Comparison of ENCODE assay signal across 25 cellular contexts in the genomic region with DNA sequence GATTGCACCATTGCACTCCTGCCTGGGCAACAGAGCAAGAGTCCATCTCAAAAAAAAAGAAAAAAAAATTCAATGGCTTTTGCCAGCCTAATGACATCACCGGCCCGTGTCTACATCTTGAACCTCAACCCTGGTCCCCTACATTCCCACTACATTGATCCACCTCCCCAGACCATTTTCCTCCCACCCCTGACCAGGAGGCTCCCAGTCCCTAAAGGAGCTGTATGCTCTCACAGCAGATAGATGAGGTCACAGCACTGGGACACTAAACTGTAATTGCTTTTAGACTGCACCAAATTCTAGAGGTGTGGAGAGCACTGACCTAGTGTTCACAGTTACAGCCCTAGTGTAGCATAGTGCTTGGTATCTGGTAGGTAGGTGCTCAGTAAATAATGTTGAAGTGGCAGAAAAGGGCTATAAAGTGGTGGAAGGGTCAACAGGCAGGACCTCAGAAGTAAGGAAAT. TPM values are rescaled to one million over a fixed set of nuclear protein-coding genes. Genes with fewer than 3 reads are reported as not detected.
DNase-seq lines count a peak whose midpoint lies in the region; ATAC-seq, FAIRE-seq and TF ChIP-seq lines count a peak whose summit lies in the region.
"Had no signal": no experiment of that assay in that cellular context is flagged by ENCODE, and none has a peak within 500 bp of the region (broad histone marks: within the 10 kb centered on the region; RNA-seq: fewer than 3 reads in every experiment).

No MANE protein-coding gene starts in this region.

- no peaks in the 10 kb centered on the region for H3K9me3 Mint-ChIP-seq in CD4-positive, CD25-positive, alpha-beta regulatory T cell
- no peaks in the 10 kb centered on the region for H3K9me3 Mint-ChIP-seq in activated CD8-positive, alpha-beta T cell treated with anti-CD3 and anti-CD28 coated beads, Interleukin-2, amount 10 ng/mL, durations not matched to agents 7 days and 5 days (ENCODE audit: insufficient read depth)
- H3K9me3 Mint-ChIP-seq in mesothelial cell of epicardium, result no peaks in the 10 kb centered on the region
- H3K9me3 Mint-ChIP-seq: activated naive CD4-positive, alpha-beta T cell treated with anti-CD3 and anti-CD28 coated beads, Interleukin-2, amount 50 U/mL, for 72 hours; immature natural killer cell had no signal

- H3K27ac Mint-ChIP-seq in CD4-positive, CD25-positive, alpha-beta regulatory T cell, result peak overlapping the region in 2 of 3 donors; percentile 8 to 31
- peak overlapping the region; percentile 70 for H3K27ac Mint-ChIP-seq in activated CD8-positive, alpha-beta T cell treated with anti-CD3 and anti-CD28 coated beads, Interleukin-2, amount 10 ng/mL, durations not matched to agents 7 days and 5 days
- peak overlapping the region; percentile 32 for H3K27ac Mint-ChIP-seq in mesothelial cell of epicardium

- no peak overlapping the region for H3K4me3 ChIP-seq in CD4-positive, CD25-positive, alpha-beta regulatory T cell (ENCODE audit: low read depth, low read length)
- H3K4me3 ChIP-seq in coronary artery, result no peak overlapping the region
- H3K4me3 ChIP-seq: mucosa of descending colon, prostate gland, SJSA1, uterus had no signal

- H3K36me3 Mint-ChIP-seq in CD4-positive, CD25-positive, alpha-beta regulatory T cell, result peaks cover 27% of the 10 kb centered on the region
- peaks cover 46% of the 10 kb centered on the region for H3K36me3 Mint-ChIP-seq in activated CD8-positive, alpha-beta T cell treated with anti-CD3 and anti-CD28 coated beads, Interleukin-2, amount 10 ng/mL, durations not matched to agents 7 days and 5 days (ENCODE audit: low read depth)
- peaks cover 21% of the 10 kb centered on the region for H3K36me3 Mint-ChIP-seq in mesothelial cell of epicardium

- H3K4me1 ChIP-seq in CD4-positive, CD25-positive, alpha-beta regulatory T cell (ENCODE audit: control insufficient read depth, insufficient read depth, low read length, poor library complexity, severe bottlenecking), result peaks cover 7% of the 10 kb centered on the region
- H3K4me1 ChIP-seq: prostate gland had no signal

- no peak overlapping the region for H3K27ac ChIP-seq in CD4-positive, CD25-positive, alpha-beta regulatory T cell (ENCODE audit: insufficient read depth, low read length, poor library complexity, severe bottlenecking)
- no peak overlapping the region for H3K27ac ChIP-seq in coronary artery
- H3K27ac ChIP-seq: prostate gland, SJSA1, uterus had no signal

- no peak for DNase-seq in CD4-positive, CD25-positive, alpha-beta regulatory T cell
- DNase-seq in GM12892 (ENCODE audit: insufficient read length), result no peak
- DNase-seq in activated CD8-positive, alpha-beta T cell treated with anti-CD3 and anti-CD28 coated beads, Interleukin-2, amount 10 ng/mL, durations not matched to agents 7 days and 5 days, result no peak
- DNase-seq in mesothelial cell of epicardium (ENCODE audit: low spot score in 2 of 2, unreplicated experiment in 2 of 2), result no peak
- DNase-seq in hypothalamus (lab: John Stamatoyannopoulos, UW), result no peak
- no peak for DNase-seq in coronary artery (ENCODE audit: low spot score)
- DNase-seq: activated CD4-positive, alpha-beta T cell treated with anti-CD3 and anti-CD28 coated beads, Interleukin-2, amount 50 U/mL, for 4 hours; COR-L47; DMS79; effector CD8-positive, alpha-beta T cell; foreskin keratinocyte; GOT3; immature natural killer cell; left ventricle myocardium superior; MM.1S; mucosa of descending colon; NCI-H146; NCI-H2171; NCI-H524 treated with DMSO at 0.1 percent for 48 hours; uterus had no signal

- H3K9me3 ChIP-seq in CD4-positive, CD25-positive, alpha-beta regulatory T cell (ENCODE audit: control insufficient read depth in 2 of 2, low read length in 2 of 2), result no peaks in the 10 kb centered on the region
- H3K9me3 ChIP-seq: mucosa of descending colon, prostate gland, SJSA1, uterus had no signal

- CTCF ChIA-PET in activated CD8-positive, alpha-beta T cell treated with anti-CD3 and anti-CD28 coated beads, Interleukin-2, amount 10 ng/mL, durations not matched to agents 7 days and 5 days (lab: Charles Lee), result interaction anchor here (0.7 to 2.0 kb wide), 3 partner anchors 10 to 27 kb away, joined by 3 to 6 read pairs (median 4); a partner anchor contains a TSS

- H3K27me3 ChIP-seq in CD4-positive, CD25-positive, alpha-beta regulatory T cell (ENCODE audit: control insufficient read depth, insufficient read depth, low read length), result no peaks in the 10 kb centered on the region
- H3K27me3 ChIP-seq: foreskin keratinocyte, SJSA1, uterus had no signal

- peaks cover 21% of the 10 kb centered on the region for H3K36me3 ChIP-seq in CD4-positive, CD25-positive, alpha-beta regulatory T cell (ENCODE audit: control insufficient read depth, insufficient read depth, low read length)
- H3K36me3 ChIP-seq: prostate gland, uterus had no signal

- H3K4me3 Mint-ChIP-seq in CD4-positive, CD25-positive, alpha-beta regulatory T cell, result no peak overlapping the region
- H3K4me3 Mint-ChIP-seq in activated CD8-positive, alpha-beta T cell treated with anti-CD3 and anti-CD28 coated beads, Interleukin-2, amount 10 ng/mL, durations not matched to agents 7 days and 5 days, result no peak overlapping the region
- H3K4me3 Mint-ChIP-seq in mesothelial cell of epicardium, result no peak overlapping the region
- H3K4me3 Mint-ChIP-seq: immature natural killer cell had no signal

- TF ChIP-seq POLR2A in GM12892 (IDR thresholded peaks at IDR 0.05; ENCODE audit: low read depth, low read length), result 0 out of 2 replicates have a peak, but pooled peaks have one; percentile 19

- no peak for FAIRE-seq in GM12892 (lab: Jason Lieb, UNC)
- FAIRE-seq: RCC 7860 had no signal

- peaks cover 5 to 39% (median 29%) of the 10 kb centered on the region in 4 donors for H3K4me1 Mint-ChIP-seq in CD4-positive, CD25-positive, alpha-beta regulatory T cell
- H3K4me1 Mint-ChIP-seq in activated CD8-positive, alpha-beta T cell treated with anti-CD3 and anti-CD28 coated beads, Interleukin-2, amount 10 ng/mL, durations not matched to agents 7 days and 5 days (ENCODE audit: low read depth), result peaks cover 41% of the 10 kb centered on the region
- peaks cover 9% of the 10 kb centered on the region for H3K4me1 Mint-ChIP-seq in mesothelial cell of epicardium

- POLR2A ChIA-PET in activated CD8-positive, alpha-beta T cell treated with anti-CD3 and anti-CD28 coated beads, Interleukin-2, amount 10 ng/mL, durations not matched to agents 7 days and 5 days (lab: Charles Lee), result interaction anchor here (0.6 to 2.0 kb wide), 3 partner anchors 8 to 22 kb away, joined by 3 to 4 read pairs (median 3); a partner anchor contains a TSS

- no peak for TF ChIP-seq CTCF in mesothelial cell of epicardium (IDR thresholded peaks at IDR 0.05; ENCODE audit: unreplicated experiment)
- no peak for TF ChIP-seq CTCF in coronary artery (IDR thresholded peaks at IDR 0.05)

- H3K27me3 Mint-ChIP-seq in CD4-positive, CD25-positive, alpha-beta regulatory T cell, result no peaks in the 10 kb centered on the region
- H3K27me3 Mint-ChIP-seq in activated CD8-positive, alpha-beta T cell treated with anti-CD3 and anti-CD28 coated beads, Interleukin-2, amount 10 ng/mL, durations not matched to agents 7 days and 5 days (ENCODE audit: low read depth), result no peaks in the 10 kb centered on the region
- H3K27me3 Mint-ChIP-seq in mesothelial cell of epicardium (ENCODE audit: low read depth), result no peaks in the 10 kb centered on the region

- no peak for ATAC-seq in CD4-positive, CD25-positive, alpha-beta regulatory T cell (ENCODE audit: low read depth in 2 of 2)
- ATAC-seq in activated CD8-positive, alpha-beta T cell treated with anti-CD3 and anti-CD28 coated beads, Interleukin-2, amount 10 ng/mL, durations not matched to agents 7 days and 5 days, result no peak
- no peak for ATAC-seq in HG02571 (IDR thresholded peaks at IDR 0.05; ENCODE audit: unreplicated experiment)
- ATAC-seq: activated naive CD4-positive, alpha-beta T cell treated with anti-CD3 and anti-CD28 coated beads, Interleukin-2, amount 50 U/mL, for 72 hours; foreskin keratinocyte; left ventricle myocardium superior; mucosa of descending colon had no signal

RNA-seq across cellular contexts. Expression of a gene that starts 10.7 kb away (rescaled TPM):
- 38.9 TPM for total RNA-seq in CD4-positive, CD25-positive, alpha-beta regulatory T cell
- 10 to 100 TPM; 19.4 to 27.7 (median 24.1) TPM for polyA plus RNA-seq in CD4-positive, CD25-positive, alpha-beta regulatory T cell
- 24.2 TPM for polyA plus RNA-seq in GM12892 (2012; ENCODE audit: missing spikeins)
- 10 to 100 TPM; 29.2 to 32.9 TPM for total RNA-seq in activated CD8-positive, alpha-beta T cell treated with anti-CD3 and anti-CD28 coated beads, Interleukin-2, amount 10 ng/mL, durations not matched to agents 7 days and 5 days
- 94.4 to 101 TPM (median 98.4 TPM) in 3 replicates for total RNA-seq in mesothelial cell of epicardium

RNA-seq across cellular contexts. Expression of a gene that starts 21.5 kb away (rescaled TPM):
- 75.8 TPM for total RNA-seq in CD4-positive, CD25-positive, alpha-beta regulatory T cell
- polyA plus RNA-seq in CD4-positive, CD25-positive, alpha-beta regulatory T cell, result 100 to 1,000 TPM; 199 to 248 (median 214) TPM
- polyA plus RNA-seq in GM12892 (2012; ENCODE audit: missing spikeins), result 71.4 TPM
- 100 to 1,000 TPM; 108 to 109 TPM for total RNA-seq in activated CD8-positive, alpha-beta T cell treated with anti-CD3 and anti-CD28 coated beads, Interleukin-2, amount 10 ng/mL, durations not matched to agents 7 days and 5 days
- 37.6 to 40.7 TPM (median 40.0 TPM) in 3 replicates for total RNA-seq in mesothelial cell of epicardium

RNA-seq across cellular contexts. Expression of a gene that starts 42.7 kb away (rescaled TPM):
- total RNA-seq in CD4-positive, CD25-positive, alpha-beta regulatory T cell, result 7.7 TPM
- not detected for polyA plus RNA-seq in CD4-positive, CD25-positive, alpha-beta regulatory T cell
- polyA plus RNA-seq in GM12892 (2012; ENCODE audit: missing spikeins), result 14.5 TPM
- total RNA-seq in activated CD8-positive, alpha-beta T cell treated with anti-CD3 and anti-CD28 coated beads, Interleukin-2, amount 10 ng/mL, durations not matched to agents 7 days and 5 days, result under 1 TPM; 0.18 to 0.31 TPM
- total RNA-seq in mesothelial cell of epicardium, result 235 to 248 TPM (median 238 TPM) in 3 replicates

Comparison
In these comparisons a context has a peak if more than half of its experiments do, and no peak if none do; other contexts are left out.
1. H3K27ac Mint-ChIP-seq: peak in every context shown above with its lines; median percentile 70 in activated CD8-positive, alpha-beta T cell treated with anti-CD3 and anti-CD28 coated beads, Interleukin-2, amount 10 ng/mL, durations not matched to agents 7 days and 5 days; 32 in mesothelial cell of epicardium; 20 in CD4-positive, CD25-positive, alpha-beta regulatory T cell.
2. RNA of a gene that starts 42.7 kb away (total RNA-seq): 235 to 248 TPM in mesothelial cell of epicardium; 7.7 TPM in CD4-positive, CD25-positive, alpha-beta regulatory T cell (single experiment) and 0.18 to 0.31 TPM in activated CD8-positive, alpha-beta T cell treated with anti-CD3 and anti-CD28 coated beads, Interleukin-2, amount 10 ng/mL, durations not matched to agents 7 days and 5 days; every median in the first group is over 10 times any median in the second.